16 cellular contexts compared by ENCODE assay signal in the genomic region with DNA sequence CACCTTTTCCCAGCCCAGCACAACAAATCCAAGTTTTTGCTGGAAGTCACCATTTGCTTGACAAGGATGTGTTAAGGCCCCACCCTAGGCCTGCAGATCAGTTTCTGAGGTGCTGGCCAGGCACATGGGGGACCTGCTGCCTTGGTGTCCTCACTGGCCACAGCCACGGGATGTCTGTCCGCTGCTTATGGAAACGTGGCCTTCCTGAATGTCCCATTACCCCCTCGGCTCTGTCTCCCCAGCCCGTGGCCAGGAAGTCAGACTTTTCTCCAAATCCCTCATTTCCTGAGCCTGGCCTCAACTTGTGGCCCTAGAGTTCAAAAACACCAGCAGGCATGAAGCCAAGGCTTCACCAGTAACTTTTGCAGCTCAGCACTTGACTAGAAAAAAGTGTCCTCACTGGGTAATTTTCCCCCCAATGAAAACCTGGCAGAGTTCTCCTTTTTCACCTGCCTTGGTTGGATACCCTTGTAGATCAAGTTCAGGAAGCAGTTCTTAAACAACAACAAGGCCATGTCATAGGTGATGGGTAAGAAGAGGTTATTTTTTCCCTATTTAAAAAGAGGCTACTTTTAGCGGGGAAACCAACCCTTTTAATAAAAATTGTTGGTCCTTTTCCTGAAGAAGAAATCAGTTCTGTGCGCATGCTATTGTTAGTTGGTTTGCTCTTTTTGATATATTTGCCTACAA.
DNase-seq lines count a peak whose midpoint lies in the region; ATAC-seq lines count a peak whose summit lies in the region.
"Had no signal": no experiment of that assay in that cellular context is flagged by ENCODE, and none has a peak within 500 bp of the region (broad histone marks: within the 10 kb centered on the region; RNA-seq: fewer than 3 reads in every experiment).

No MANE protein-coding gene starts in this region.

- H3K9me3 Mint-ChIP-seq in activated T-cell treated with anti-CD3 and anti-CD28 coated beads, Interleukin-2, amount 50 U/mL, for 72 hours, result no peaks in the 10 kb centered on the region
- no peaks in the 10 kb centered on the region for H3K9me3 Mint-ChIP-seq in activated T-helper 17 cell treated with anti-CD3 and anti-CD28 coated beads, Interleukin-2, amount 50 U/mL, for 72 hours
- no peaks in the 10 kb centered on the region for H3K9me3 Mint-ChIP-seq in stimulated activated effector memory CD8-positive, alpha-beta T cell treated with anti-CD3 and anti-CD28 coated beads, Interleukin-12 subunit alpha, Interleukin-12 subunit beta, amount 100 ng/mL, for 72 hours
- H3K9me3 Mint-ChIP-seq: central memory CD8-positive, alpha-beta T cell; endodermal cell; GM23338 had no signal

- peaks cover 5 to 13% of the 10 kb centered on the region in 2 donors for H3K36me3 Mint-ChIP-seq in activated T-cell treated with anti-CD3 and anti-CD28 coated beads, Interleukin-2, amount 50 U/mL, for 72 hours (ENCODE audit: insufficient read depth in 2 of 2)
- peaks cover 56% of the 10 kb centered on the region for H3K36me3 Mint-ChIP-seq in activated T-helper 17 cell treated with anti-CD3 and anti-CD28 coated beads, Interleukin-2, amount 50 U/mL, for 72 hours (ENCODE audit: low read depth)
- peaks cover 24% of the 10 kb centered on the region for H3K36me3 Mint-ChIP-seq in stimulated activated effector memory CD8-positive, alpha-beta T cell treated with anti-CD3 and anti-CD28 coated beads, Interleukin-12 subunit alpha, Interleukin-12 subunit beta, amount 100 ng/mL, for 72 hours

- peaks cover 85% of the 10 kb centered on the region for H3K4me1 Mint-ChIP-seq in activated T-cell treated with anti-CD3 and anti-CD28 coated beads, Interleukin-2, amount 50 U/mL, for 72 hours (ENCODE audit: low read depth)
- H3K4me1 Mint-ChIP-seq in activated T-helper 17 cell treated with anti-CD3 and anti-CD28 coated beads, Interleukin-2, amount 50 U/mL, for 72 hours, result peaks cover 37% of the 10 kb centered on the region
- peaks cover 69% of the 10 kb centered on the region for H3K4me1 Mint-ChIP-seq in stimulated activated effector memory CD8-positive, alpha-beta T cell treated with anti-CD3 and anti-CD28 coated beads, Interleukin-12 subunit alpha, Interleukin-12 subunit beta, amount 100 ng/mL, for 72 hours
- H3K4me1 Mint-ChIP-seq: endodermal cell, GM23338 had no signal

- intact Hi-C loops in left cardiac atrium (cut with DNase I), result loop anchor here in 1 of 2 donors (5.0 to 10.0 kb wide), 2 partner anchors 42 to 80 kb away; a partner anchor contains a TSS

- peak overlapping the region; percentile 88 for H3K27ac Mint-ChIP-seq in activated T-cell treated with anti-CD3 and anti-CD28 coated beads, Interleukin-2, amount 50 U/mL, for 72 hours
- H3K27ac Mint-ChIP-seq in activated T-helper 17 cell treated with anti-CD3 and anti-CD28 coated beads, Interleukin-2, amount 50 U/mL, for 72 hours, result peak overlapping the region; percentile 87
- H3K27ac Mint-ChIP-seq in stimulated activated effector memory CD8-positive, alpha-beta T cell treated with anti-CD3 and anti-CD28 coated beads, Interleukin-12 subunit alpha, Interleukin-12 subunit beta, amount 100 ng/mL, for 72 hours, result peak overlapping the region; percentile 71
- H3K27ac Mint-ChIP-seq: endodermal cell, GM23338 had no signal

- peak overlapping the region in 1 of 2 donors; percentile 53 for H3K4me3 Mint-ChIP-seq in activated T-cell treated with anti-CD3 and anti-CD28 coated beads, Interleukin-2, amount 50 U/mL, for 72 hours
- peak overlapping the region; percentile 64 for H3K4me3 Mint-ChIP-seq in activated T-helper 17 cell treated with anti-CD3 and anti-CD28 coated beads, Interleukin-2, amount 50 U/mL, for 72 hours
- peak overlapping the region; percentile 30 for H3K4me3 Mint-ChIP-seq in stimulated activated effector memory CD8-positive, alpha-beta T cell treated with anti-CD3 and anti-CD28 coated beads, Interleukin-12 subunit alpha, Interleukin-12 subunit beta, amount 100 ng/mL, for 72 hours
- H3K4me3 Mint-ChIP-seq: central memory CD8-positive, alpha-beta T cell; endodermal cell; GM23338 had no signal

- no peak for ATAC-seq in activated T-cell treated with anti-CD3 and anti-CD28 coated beads, Interleukin-2, amount 50 U/mL, for 72 hours (replicated peaks in 1 of 2)
- ATAC-seq in HG03108 (IDR thresholded peaks at IDR 0.05; ENCODE audit: unreplicated experiment), result peak; percentile 2
- no peak for ATAC-seq in activated T-helper 17 cell treated with anti-CD3 and anti-CD28 coated beads, Interleukin-2, amount 50 U/mL, for 72 hours (replicated peaks)
- ATAC-seq in stimulated activated effector memory CD8-positive, alpha-beta T cell treated with anti-CD3 and anti-CD28 coated beads, Interleukin-12 subunit alpha, Interleukin-12 subunit beta, amount 100 ng/mL, for 72 hours, result no peak
- ATAC-seq in HG03460 (IDR thresholded peaks at IDR 0.05; ENCODE audit: unreplicated experiment), result no peak
- no peak for ATAC-seq in left cardiac atrium
- ATAC-seq: GM23338 had no signal

- DNase-seq in activated T-cell treated with anti-CD3 and anti-CD28 coated beads, Interleukin-2, amount 50 U/mL, for 72 hours, result no peak
- no peak for DNase-seq in activated T-cell treated with anti-CD3 and anti-CD28 coated beads, Interleukin-2, amount 50 U/mL, for 48 hours
- DNase-seq in stimulated activated effector memory CD8-positive, alpha-beta T cell treated with anti-CD3 and anti-CD28 coated beads, Interleukin-12 subunit alpha, Interleukin-12 subunit beta, amount 100 ng/mL, for 72 hours (ENCODE audit: low spot score in 2 of 2), result no peak
- DNase-seq in Ammon's horn (ENCODE audit: low spot score) (no peak), left cardiac atrium (no peak)
- DNase-seq: adrenal gland, endodermal cell, NCI-H187 treated with DMSO at 0.1 percent for 48 hours, NCI-H510A treated with DMSO at 0.1 percent for 48 hours, OCI-M1, small intestine had no signal

- no peaks in the 10 kb centered on the region for H3K27me3 Mint-ChIP-seq in activated T-cell treated with anti-CD3 and anti-CD28 coated beads, Interleukin-2, amount 50 U/mL, for 72 hours (ENCODE audit: low read depth)
- no peaks in the 10 kb centered on the region for H3K27me3 Mint-ChIP-seq in activated T-helper 17 cell treated with anti-CD3 and anti-CD28 coated beads, Interleukin-2, amount 50 U/mL, for 72 hours
- H3K27me3 Mint-ChIP-seq: central memory CD8-positive, alpha-beta T cell had no signal
